In genomic region chr20:1803216-1804128, GRCh38 we compare ENCODE assay signal across 8 cellular contexts.
DNase-seq lines count a peak whose midpoint lies in the region; ATAC-seq, FAIRE-seq and TF ChIP-seq lines count a peak whose summit lies in the region.

No MANE protein-coding gene starts in this region.

- no peaks in the 10 kb centered on the region for H3K9me3 ChIP-seq in Peyer's patch

- peaks cover 0 to 17% (median 2%) of the 10 kb centered on the region in 4 donors for H3K4me1 ChIP-seq in Peyer's patch

- H3K27me3 ChIP-seq in Peyer's patch (no peaks in the 10 kb centered on the region), layer of hippocampus (ENCODE audit: control insufficient read depth, insufficient read depth, low read length) (no peaks in the 10 kb centered on the region)

- no peak for TF ChIP-seq POLR2A in Peyer's patch (IDR thresholded peaks at IDR 0.05)

- DNase-seq in C1 segment of cervical spinal cord (lab: John Stamatoyannopoulos, UW), result peak in 9 of 14 donors; percentile 34 to 72 (median 51)
- peak; percentile 65 to 89 (median 81) for DNase-seq in Peyer's patch
- peak; percentile 69 for DNase-seq in choroid plexus epithelial cell (ENCODE audit: low read depth)
- no peak for DNase-seq in HTR-8/SVneo (ENCODE audit: insufficient read length, low spot score)
- no peak for DNase-seq in effector CD4-positive, alpha-beta T cell

- TF ChIP-seq CTCF in Peyer's patch (IDR thresholded peaks at IDR 0.05) (no peak), choroid plexus epithelial cell (conservative IDR thresholded peaks at IDR 0.05; ENCODE audit: low read depth, low read length) (no peak)

- H3K36me3 ChIP-seq in Peyer's patch, result no peaks in the 10 kb centered on the region

- no peak for FAIRE-seq in HTR-8/SVneo (lab: Jason Lieb, UNC)

- H3K9me3 Mint-ChIP-seq in stimulated activated memory B cell treated with anti-CD40 and anti-IgM and Interleukin-4, amounts not matched to agents 10 μg/mL and 1 μg/mL and 100 μg/mL, for 72 hours, result no peaks in the 10 kb centered on the region

- no peaks in the 10 kb centered on the region for H3K27me3 Mint-ChIP-seq in stimulated activated memory B cell treated with anti-CD40 and anti-IgM and Interleukin-4, amounts not matched to agents 10 μg/mL and 1 μg/mL and 100 μg/mL, for 72 hours

- peak overlapping the region; percentile 82 for H3K4me3 Mint-ChIP-seq in stimulated activated memory B cell treated with anti-CD40 and anti-IgM and Interleukin-4, amounts not matched to agents 10 μg/mL and 1 μg/mL and 100 μg/mL, for 72 hours

- H3K27ac Mint-ChIP-seq in stimulated activated memory B cell treated with anti-CD40 and anti-IgM and Interleukin-4, amounts not matched to agents 10 μg/mL and 1 μg/mL and 100 μg/mL, for 72 hours, result peak overlapping the region; percentile 84

- peak; percentile 39 for ATAC-seq in GM21619 (IDR thresholded peaks at IDR 0.05; ENCODE audit: unreplicated experiment)
- peak; percentile 87 for ATAC-seq in stimulated activated memory B cell treated with anti-CD40 and anti-IgM and Interleukin-4, amounts not matched to agents 10 μg/mL and 1 μg/mL and 100 μg/mL, for 72 hours

- H3K4me1 Mint-ChIP-seq in stimulated activated memory B cell treated with anti-CD40 and anti-IgM and Interleukin-4, amounts not matched to agents 10 μg/mL and 1 μg/mL and 100 μg/mL, for 72 hours, result peaks cover 38% of the 10 kb centered on the region

- no peaks in the 10 kb centered on the region for H3K36me3 Mint-ChIP-seq in stimulated activated memory B cell treated with anti-CD40 and anti-IgM and Interleukin-4, amounts not matched to agents 10 μg/mL and 1 μg/mL and 100 μg/mL, for 72 hours

- H3K27ac ChIP-seq in Peyer's patch (peak overlapping the region; percentile 55 to 93 (median 77)), layer of hippocampus (ENCODE audit: low read depth, low read length) (peak overlapping the region; percentile 86)

- H3K4me3 ChIP-seq in Peyer's patch, result peak overlapping the region; percentile 53 to 65 (median 59)
- peak overlapping the region; percentile 59 for H3K4me3 ChIP-seq in choroid plexus epithelial cell (ENCODE audit: low read depth, low read length)

Comparison
In these comparisons a context has a peak if more than half of its experiments do, and no peak if none do; other contexts are left out.
1. DNase-seq: peak in C1 segment of cervical spinal cord (9 of 14), Peyer's patch (3 of 3) and choroid plexus epithelial cell (single experiment); none in HTR-8/SVneo (single experiment) and effector CD4-positive, alpha-beta T cell (single experiment).